10 cellular contexts compared by ENCODE assay signal in the genomic region with DNA sequence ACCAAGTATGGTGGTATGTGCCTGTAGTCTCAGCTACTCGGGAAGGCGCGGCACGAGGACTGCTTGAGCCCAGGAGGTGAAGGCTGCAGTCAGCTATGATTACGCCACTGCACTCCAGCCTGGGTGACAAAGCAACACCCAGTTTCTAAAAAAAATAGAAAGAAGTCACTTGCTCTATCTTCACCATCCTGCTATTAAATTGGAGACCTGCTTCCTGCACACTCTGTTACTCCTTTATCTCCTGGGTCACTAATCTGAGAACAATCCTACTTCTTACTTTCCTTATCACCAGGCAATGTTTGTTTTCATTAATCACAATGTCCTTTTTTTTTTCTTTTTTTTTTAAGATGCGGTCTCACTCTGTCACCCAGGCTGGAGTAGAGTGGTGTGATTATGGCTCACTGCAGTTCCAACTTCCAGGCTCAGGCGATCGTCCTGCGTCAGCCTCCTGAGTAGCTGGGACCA. TPM values are rescaled to one million over a fixed set of nuclear protein-coding genes. Genes with fewer than 3 reads are reported as not detected.
A peak's percentile ranks its signal among the peaks of the same experiment; 100 is the strongest.
DNase-seq lines count a peak whose midpoint lies in the region; ATAC-seq and TF ChIP-seq lines count a peak whose summit lies in the region.
"Had no signal": no experiment of that assay in that cellular context is flagged by ENCODE, and none has a peak within 500 bp of the region (broad histone marks: within the 10 kb centered on the region; RNA-seq: fewer than 3 reads in every experiment).

No MANE protein-coding gene starts in this region.

- H2AFZ ChIP-seq in mesenchymal stem cell (ENCODE audit: low read depth, low read length): no peak overlapping the region

- H3K9me3 ChIP-seq in heart right ventricle (no peaks in the 10 kb centered on the region), mesenchymal stem cell (ENCODE audit: control insufficient read depth, low read length) (no peaks in the 10 kb centered on the region), tibial artery (no peaks in the 10 kb centered on the region)

- no peaks in the 10 kb centered on the region for H3K36me3 ChIP-seq in heart right ventricle
- H3K36me3 ChIP-seq in mesenchymal stem cell (ENCODE audit: control insufficient read depth in 1 of 2, insufficient read depth in 2 of 2, low read depth in 1 of 2, low read length in 2 of 2): no peaks in the 10 kb centered on the region
- no peaks in the 10 kb centered on the region for H3K36me3 ChIP-seq in tibial artery

- ATAC-seq in heart right ventricle (peak in 5 of 8 donors; percentile 10 to 59 (median 48)), Right ventricle myocardium inferior (no peak)

- peaks cover 5% of the 10 kb centered on the region for H3K79me1 ChIP-seq in mesenchymal stem cell (replicated peaks; ENCODE audit: low read length, poor library complexity, severe bottlenecking)

- no peak overlapping the region for H4K91ac ChIP-seq in mesenchymal stem cell (ENCODE audit: low read length)

- H4K8ac ChIP-seq in mesenchymal stem cell (ENCODE audit: low read length): no peak overlapping the region

- H3K27ac ChIP-seq in heart right ventricle: peak overlapping the region in 7 of 10 donors; percentile 7 to 43 (median 35)
- peak overlapping the region; percentile 70 for H3K27ac ChIP-seq in angular gyrus (ENCODE audit: low read depth, low read length)
- H3K27ac ChIP-seq in mesenchymal stem cell (ENCODE audit: low read length, poor library complexity, severe bottlenecking): peak overlapping the region; percentile 29
- H3K27ac ChIP-seq in tibial artery: peak overlapping the region; percentile 39 to 44

- H3K27me3 ChIP-seq in heart right ventricle (no peaks in the 10 kb centered on the region), mesenchymal stem cell (ENCODE audit: control insufficient read depth in 1 of 2, insufficient read depth in 1 of 2, low read length in 2 of 2) (no peaks in the 10 kb centered on the region), tibial artery (no peaks in the 10 kb centered on the region)

- no peak overlapping the region for H2BK15ac ChIP-seq in mesenchymal stem cell (ENCODE audit: low read depth, poor library complexity, severe bottlenecking)

- no peak overlapping the region for H2BK5ac ChIP-seq in mesenchymal stem cell (ENCODE audit: low read depth, low read length, poor library complexity, severe bottlenecking)

- H3K18ac ChIP-seq in mesenchymal stem cell (ENCODE audit: low read depth in 1 of 2, low read length in 2 of 2): no peak overlapping the region

- no peak overlapping the region for H3K4ac ChIP-seq in mesenchymal stem cell (ENCODE audit: low read depth in 1 of 2, low read length in 2 of 2)

- H3K14ac ChIP-seq in mesenchymal stem cell (ENCODE audit: low read length in 2 of 2): no peak overlapping the region

- H3K4me2 ChIP-seq in mesenchymal stem cell (ENCODE audit: low read length, poor library complexity, severe bottlenecking): no peak overlapping the region

- TF ChIP-seq CTCF in heart right ventricle (IDR thresholded peaks at IDR 0.05) (no peak), tibial artery (IDR thresholded peaks at IDR 0.05) (no peak)

- no peak overlapping the region for H3K9ac ChIP-seq in mesenchymal stem cell (ENCODE audit: low read length)

- no peak overlapping the region for H2AK5ac ChIP-seq in mesenchymal stem cell (ENCODE audit: low read length, severe bottlenecking)

- H2BK12ac ChIP-seq in mesenchymal stem cell (ENCODE audit: low read length in 2 of 2): no peak overlapping the region

- H3K23ac ChIP-seq in mesenchymal stem cell (ENCODE audit: low read length in 2 of 2): no peak overlapping the region

- H3K4me1 ChIP-seq in heart right ventricle (peaks cover 0 to 65% (median 3%) of the 10 kb centered on the region in 9 donors), mesenchymal stem cell (ENCODE audit: control insufficient read depth, insufficient read depth, low read depth, low read length) (peaks cover 2% of the 10 kb centered on the region), tibial artery (peaks cover 0 to 14% (median 4%) of the 10 kb centered on the region in 4 donors)

- H3K4me3 ChIP-seq in heart right ventricle: peak overlapping the region in 1 of 10 donors; percentile 9
- H3K4me3 ChIP-seq in mesenchymal stem cell (ENCODE audit: insufficient read depth in 1 of 2, low read depth in 1 of 2, low read length in 2 of 2): no peak overlapping the region
- H3K4me3 ChIP-seq in tibial artery: peak overlapping the region in 1 of 2 donors; percentile 16

- intact Hi-C loops in heart right ventricle (cut with DNase I): loop anchor here in 1 of 10 donors (10.0 kb wide), 1 partner anchor 118 kb away; no protein-coding TSS in a partner anchor
- intact Hi-C loops in Right ventricle myocardium inferior (cut with DNase I): no loop called here
- intact Hi-C loops in tibial artery (cut with DNase I; ENCODE audit: low total_unique reads): no loop called here

- DNase-seq in heart right ventricle (no peak), Right ventricle myocardium inferior (ENCODE audit: missing footprints) (no peak), mesenchymal stem cell (no peak), tibial artery (no peak), DMS153 (lab: John Stamatoyannopoulos, UW) (no peak), activated gamma-delta T cell treated with Interleukin-2 at 50 U/mL for 16 hours (no peak), amniotic stem cell (lab: John Stamatoyannopoulos, UW) (no peak)
- DNase-seq: activated CD4-positive, alpha-beta T cell treated with anti-CD3 and anti-CD28 coated beads for 1 hour; Kasumi-1 had no signal

- H2BK120ac ChIP-seq in mesenchymal stem cell (ENCODE audit: low read depth, low read length): no peak overlapping the region

- 55 to 85% methylated on average over 9 of the region's 9 CpGs for WGBS in heart right ventricle, 2 donors
- 85% methylated on average over 9 of the region's 9 CpGs for WGBS in mesenchymal stem cell

RNA-seq across cellular contexts. Expression of gene PRKX, which starts 16.2 kb away (rescaled TPM):
- total RNA-seq in heart right ventricle: 10 to 100 TPM in 1 of 10 donors, 1 to 10 TPM in 9; 1.7 to 10.1 (median 3.4) TPM
- 1 to 10 TPM; 1.8 to 2.3 TPM for polyA plus RNA-seq in heart right ventricle
- 3.8 TPM for total RNA-seq in Right ventricle myocardium inferior
- polyA plus RNA-seq in mesenchymal stem cell (2013, experiment 1 of 2): 6.2 TPM
- 6.6 TPM for polyA plus RNA-seq in mesenchymal stem cell (2013, experiment 2 of 2)
